ENCODE assay signal across 17 cellular contexts in genomic region chr14:102396531-102396930, GRCh38. TPM values are rescaled to one million over a fixed set of nuclear protein-coding genes. Genes with fewer than 3 reads are reported as not detected.
A peak's percentile ranks its signal among the peaks of the same experiment; 100 is the strongest.
DNase-seq lines count a peak whose midpoint lies in the region; ATAC-seq, FAIRE-seq and TF ChIP-seq lines count a peak whose summit lies in the region.
"Had no signal": no experiment of that assay in that cellular context is flagged by ENCODE, and none has a peak within 500 bp of the region (broad histone marks: within the 10 kb centered on the region; RNA-seq: fewer than 3 reads in every experiment).

No MANE protein-coding gene starts in this region.

- peaks cover 10% of the 10 kb centered on the region for H3K9me3 ChIP-seq in astrocyte (ENCODE audit: insufficient read depth, low read depth, low read length)
- H3K9me3 ChIP-seq in neuronal stem cell (replicated peaks in 1 of 2; ENCODE audit: control insufficient read depth in 2 of 2, insufficient read depth in 1 of 2, low read depth in 1 of 2, low read length in 2 of 2) = peaks cover 0 to 16% of the 10 kb centered on the region in 2 donors

- H3K36me3 ChIP-seq in GM23338 (ENCODE audit: insufficient read depth) (0 out of 2 replicates have a peak, but pooled peaks cover 11% of the 10 kb centered on the region), astrocyte (ENCODE audit: insufficient read depth, low read length) (peaks cover 2% of the 10 kb centered on the region), neuronal stem cell (replicated peaks in 1 of 2; ENCODE audit: control insufficient read depth in 2 of 2, insufficient read depth in 2 of 2, low read length in 2 of 2) (peaks cover 3 to 22% of the 10 kb centered on the region in 2 donors)

- H2AFZ ChIP-seq in GM23338 = no peak overlapping the region
- H2AFZ ChIP-seq in astrocyte (ENCODE audit: low read depth, low read length) = no peak overlapping the region
- H2AFZ ChIP-seq in neuronal stem cell (ENCODE audit: low read length) = no peak overlapping the region

- no peaks in the 10 kb centered on the region for H3F3A ChIP-seq in GM23338 (replicated peaks; ENCODE audit: low read depth)

- no peak for DNase-seq in GM23338 (ENCODE audit: low spot score)
- DNase-seq in astrocyte (ENCODE audit: low read depth) = peak; percentile 14
- no peak for DNase-seq in neuronal stem cell (ENCODE audit: low spot score)
- DNase-seq in NCI-H2227 treated with DMSO at 0.1 percent for 48 hours (lab: John Stamatoyannopoulos, UW) = no peak
- no peak for DNase-seq in T-cell
- no peak for DNase-seq in substantia nigra (lab: John Stamatoyannopoulos, UW)
- no peak for DNase-seq in HT-29 (ENCODE audit: low spot score)
- DNase-seq: AML-193, DMS 273 treated with DMSO at 0.1 percent for 48 hours, IMR-90, KBM-7 had no signal

- H2BK120ac ChIP-seq in neuronal stem cell (ENCODE audit: low read depth, low read length) = no peak overlapping the region

- ATAC-seq in GM23338 = no peak
- no peak for ATAC-seq in T-cell (replicated peaks in 1 of 4)
- ATAC-seq: A549, HCT116 had no signal

- no CpG with 5 or more reads among the region's 7 CpGs for WGBS in neuronal stem cell (ENCODE audit: extremely low coverage in 2 of 2, insufficient read length in 2 of 2, insufficient replicate concordance in 1 of 2), 2 donors

- H3K79me2 ChIP-seq in GM23338 (replicated peaks; ENCODE audit: insufficient read depth) (no peaks in the 10 kb centered on the region), astrocyte (ENCODE audit: insufficient read depth, low read length) (no peaks in the 10 kb centered on the region)

- H4K20me1 ChIP-seq in GM23338 (replicated peaks; ENCODE audit: insufficient read depth) (no peaks in the 10 kb centered on the region), astrocyte (ENCODE audit: insufficient read depth, low read length) (peaks cover 10% of the 10 kb centered on the region)
- H4K20me1 ChIP-seq: BLaER1 had no signal

- H3K27me3 Mint-ChIP-seq in GM23338 (ENCODE audit: insufficient read depth, low read depth, poor library complexity) (peaks cover 4% of the 10 kb centered on the region), astrocyte (ENCODE audit: low read depth, unreplicated experiment) (no peaks in the 10 kb centered on the region), T-cell (no peaks in the 10 kb centered on the region)

- no peaks in the 10 kb centered on the region for H3K79me1 ChIP-seq in neuronal stem cell (ENCODE audit: low read depth, low read length)

- TF ChIP-seq CTCF in GM23338 (conservative IDR thresholded peaks at IDR 0.05; ENCODE audit: low read depth in 2 of 2) = no peak
- no peak for TF ChIP-seq CTCF in astrocyte (IDR thresholded peaks at IDR 0.05; ENCODE audit: insufficient read depth, low read depth, low read length)

- H3K4me3 Mint-ChIP-seq in GM23338 (no peak overlapping the region), astrocyte (ENCODE audit: unreplicated experiment) (no peak overlapping the region), T-cell (no peak overlapping the region)

- no peak overlapping the region for H2BK12ac ChIP-seq in neuronal stem cell (ENCODE audit: low read length)

- H4K91ac ChIP-seq in neuronal stem cell (ENCODE audit: low read depth, low read length, poor library complexity) = no peak overlapping the region

- H2AK5ac ChIP-seq in neuronal stem cell (ENCODE audit: low read depth, low read length) = no peak overlapping the region

- H3K4me3 ChIP-seq in GM23338 = no peak overlapping the region
- H3K4me3 ChIP-seq in astrocyte (ENCODE audit: insufficient read depth, low read depth, low read length) = no peak overlapping the region
- H3K4me3 ChIP-seq in neuronal stem cell (ENCODE audit: low read length in 2 of 2) = no peak overlapping the region
- H3K4me3 ChIP-seq: A549, BLaER1 had no signal

- H3K9ac ChIP-seq in astrocyte (ENCODE audit: low read length) = no peak overlapping the region
- H3K9ac ChIP-seq in neuronal stem cell (ENCODE audit: low read depth, low read length, poor library complexity) = no peak overlapping the region
- H3K9ac ChIP-seq: BLaER1 had no signal

- H3K4me1 ChIP-seq in GM23338 (ENCODE audit: insufficient read depth) (peaks cover 23% of the 10 kb centered on the region), astrocyte (ENCODE audit: insufficient read depth, low read length) (no peaks in the 10 kb centered on the region), neuronal stem cell (ENCODE audit: control insufficient read depth in 2 of 2, insufficient read depth in 1 of 2, low read depth in 1 of 2, low read length in 2 of 2) (peaks cover 0 to 10% of the 10 kb centered on the region in 2 donors)
- H3K4me1 ChIP-seq: A549, BLaER1 had no signal

- no peak overlapping the region for H3K27ac ChIP-seq in GM23338 (ENCODE audit: low read depth)
- no peak overlapping the region for H3K27ac ChIP-seq in astrocyte (ENCODE audit: low read depth, low read length)
- peak overlapping the region; percentile 52 for H3K27ac ChIP-seq in neuronal stem cell (replicated peaks; ENCODE audit: low read length)
- no peak overlapping the region for H3K27ac ChIP-seq in substantia nigra (ENCODE audit: low read depth, low read length, poor library complexity, severe bottlenecking)
- H3K27ac ChIP-seq: A549, BLaER1 had no signal

- POLR2A ChIA-PET in T-cell (lab: Charles Lee) = no interaction called here

- H2BK15ac ChIP-seq in neuronal stem cell (ENCODE audit: low read length) = no peak overlapping the region

- CTCF ChIA-PET in T-cell (lab: Charles Lee) = no interaction called here

- H3K4ac ChIP-seq in neuronal stem cell (ENCODE audit: low read length) = no peak overlapping the region

- no peak overlapping the region for H2BK5ac ChIP-seq in neuronal stem cell (ENCODE audit: low read length)

- H3K23ac ChIP-seq in neuronal stem cell (ENCODE audit: low read depth, low read length, poor library complexity) = no peak overlapping the region

- H4K8ac ChIP-seq in neuronal stem cell (ENCODE audit: low read depth, low read length) = no peak overlapping the region

- H3K4me1 Mint-ChIP-seq in GM23338 (peaks cover 22% of the 10 kb centered on the region), astrocyte (ENCODE audit: low read depth, unreplicated experiment) (peaks cover 2% of the 10 kb centered on the region), T-cell (peaks cover 10 to 21% (median 13%) of the 10 kb centered on the region in 3 donors)

- H3K18ac ChIP-seq in neuronal stem cell (ENCODE audit: low read length) = no peak overlapping the region

- H3K9me3 Mint-ChIP-seq in GM23338 (peaks cover 34% of the 10 kb centered on the region), astrocyte (ENCODE audit: unreplicated experiment) (peaks cover 10% of the 10 kb centered on the region), T-cell (peaks cover 4 to 16% (median 5%) of the 10 kb centered on the region in 3 donors)

- H3K27ac Mint-ChIP-seq in GM23338 (peak overlapping the region; percentile 45; the same call in 1 of the 2 replicates), astrocyte (ENCODE audit: unreplicated experiment) (no peak overlapping the region), T-cell (no peak overlapping the region)

- H3K4me2 ChIP-seq in GM23338 = no peak overlapping the region
- no peak overlapping the region for H3K4me2 ChIP-seq in astrocyte (ENCODE audit: low read length)
- no peak overlapping the region for H3K4me2 ChIP-seq in neuronal stem cell (ENCODE audit: insufficient read depth, low read length, poor library complexity, severe bottlenecking)
- H3K4me2 ChIP-seq: A549, BLaER1 had no signal

- H3K14ac ChIP-seq in neuronal stem cell (ENCODE audit: low read length) = no peak overlapping the region

- FAIRE-seq in astrocyte (lab: Jason Lieb, UNC) = no peak
- FAIRE-seq: A549, G401.6, GM12891, H54 had no signal

- peaks cover 46% of the 10 kb centered on the region for H3K36me3 Mint-ChIP-seq in GM23338 (ENCODE audit: low read depth)
- peaks cover 25% of the 10 kb centered on the region for H3K36me3 Mint-ChIP-seq in astrocyte (ENCODE audit: low read depth, unreplicated experiment)
- peaks cover 38% of the 10 kb centered on the region for H3K36me3 Mint-ChIP-seq in T-cell

- H3K27me3 ChIP-seq in GM23338 (ENCODE audit: insufficient read depth) = no peaks in the 10 kb centered on the region
- no peaks in the 10 kb centered on the region for H3K27me3 ChIP-seq in astrocyte (ENCODE audit: insufficient read depth, low read length)
- no peaks in the 10 kb centered on the region for H3K27me3 ChIP-seq in neuronal stem cell (ENCODE audit: control insufficient read depth in 3 of 3, insufficient read depth in 3 of 3, low read depth in 1 of 3, low read length in 3 of 3)
- H3K27me3 ChIP-seq: BLaER1 had no signal

- H3K9me2 ChIP-seq in GM23338 (ENCODE audit: insufficient read depth) = no peaks in the 10 kb centered on the region

TF ChIP-seq in GM23338, 12 proteins besides CTCF, POLR2A, EP300 and RAD21 (continues in another document):
- no peak for TF ChIP-seq JUNB (IDR thresholded peaks at IDR 0.05; ENCODE audit: unreplicated experiment)

RNA-seq across cellular contexts. Expression of gene TECPR2, which starts 33.8 kb away (rescaled TPM):
- 16.9 and 20.5 TPM in 2 replicates for total RNA-seq in GM23338 (2014; rRNA removed; shearing (Covaris generic))
- polyA plus RNA-seq in GM23338 (2016; fragmentation: Nextera tagmentation; extraction: Ambion mirVana) = 4.8 and 5.2 TPM in 2 replicates
- total RNA-seq in astrocyte (19.9 and 23.1 TPM in 2 replicates), T-cell (10 to 100 TPM in 3 of 5 donors, 1 to 10 TPM in 2; 8.6 to 16.5 (median 10.8) TPM)
- 7.9 TPM for polyA plus RNA-seq in neuronal stem cell (2013, experiment 1 of 2)
- 6.8 TPM for polyA plus RNA-seq in neuronal stem cell (2013, experiment 2 of 2)
- total RNA-seq in HT-29 (2014; rRNA removed; shearing (Covaris generic)) = 5.3 and 8.9 TPM in 2 replicates

RNA-seq across cellular contexts. Expression of gene CINP, which starts 33.8 kb away (rescaled TPM):
- 54.0 and 65.4 TPM in 2 replicates for total RNA-seq in GM23338 (2014; rRNA removed; shearing (Covaris generic))
- 63.1 and 64.9 TPM in 2 replicates for polyA plus RNA-seq in GM23338 (2016; fragmentation: Nextera tagmentation; extraction: Ambion mirVana)
- 34.9 and 37.8 TPM in 2 replicates for total RNA-seq in astrocyte
- 28.4 TPM for polyA plus RNA-seq in neuronal stem cell (2013, experiment 1 of 2)
- 26.9 TPM for polyA plus RNA-seq in neuronal stem cell (2013, experiment 2 of 2)
- 10 to 100 TPM; 12.9 to 29.9 (median 25.8) TPM for total RNA-seq in T-cell
- total RNA-seq in HT-29 (2014; rRNA removed; shearing (Covaris generic)) = 25.2 and 27.7 TPM in 2 replicates
